In genomic region chr7:114953724-114954123, GRCh38 we compare ENCODE assay signal across 2 cellular contexts.
TF ChIP-seq lines count a peak whose summit lies in the region.

No MANE protein-coding gene starts in this region.

TF ChIP-seq in SK-N-SH, 30 proteins besides CTCF, POLR2A, EP300 and RAD21:
- TF ChIP-seq PBX3 (IDR thresholded peaks at IDR 0.05) = no peak
- no peak for TF ChIP-seq IRF3 (IDR thresholded peaks at IDR 0.05; ENCODE audit: low read depth, low read length)
- TF ChIP-seq MXI1 (IDR thresholded peaks at IDR 0.05; ENCODE audit: low read depth, low read length) = no peak
- no peak for TF ChIP-seq RCOR1 (IDR thresholded peaks at IDR 0.05; ENCODE audit: low read length)
- TF ChIP-seq RXRA (IDR thresholded peaks at IDR 0.05; ENCODE audit: borderline replicate concordance, low read depth) = no peak
- TF ChIP-seq USF2 (IDR thresholded peaks at IDR 0.05; ENCODE audit: borderline replicate concordance, low read depth, low read length) = no peak
- no peak for TF ChIP-seq ZBTB33 (IDR thresholded peaks at IDR 0.05; ENCODE audit: borderline replicate concordance, low read depth)
- no peak for TF ChIP-seq NFIC (IDR thresholded peaks at IDR 0.05; ENCODE audit: borderline replicate concordance)
- no peak for TF ChIP-seq USF1 (IDR thresholded peaks at IDR 0.05; ENCODE audit: borderline replicate concordance, low read depth)
- TF ChIP-seq FOXM1 (IDR thresholded peaks at IDR 0.05; ENCODE audit: low read depth) = no peak
- no peak for TF ChIP-seq JUND (IDR thresholded peaks at IDR 0.05)
- no peak for TF ChIP-seq TAF1 (IDR thresholded peaks at IDR 0.05; ENCODE audit: borderline replicate concordance, low read depth, low read length)
- TF ChIP-seq EZH2phosphoT487 (IDR thresholded peaks at IDR 0.05; ENCODE audit: borderline replicate concordance, low read depth) = no peak
- no peak for TF ChIP-seq TCF12 (IDR thresholded peaks at IDR 0.05)
- TF ChIP-seq GATA2 (CRISPR knock-in tag; IDR thresholded peaks at IDR 0.05) = no peak
- no peak for TF ChIP-seq NRF1 (IDR thresholded peaks at IDR 0.05; ENCODE audit: low read depth, low read length)
- no peak for TF ChIP-seq YY1 (IDR thresholded peaks at IDR 0.05; ENCODE audit: low read depth)
- TF ChIP-seq REST (IDR thresholded peaks at IDR 0.05; ENCODE audit: low read depth, low read length) = no peak
- TF ChIP-seq SMC3 (IDR thresholded peaks at IDR 0.05; ENCODE audit: low read depth, low read length) = no peak
- TF ChIP-seq GABPA (IDR thresholded peaks at IDR 0.05; ENCODE audit: low read depth) = no peak

TF ChIP-seq in SK-N-SH treated with all-trans-retinoic acid at 6 μM for 48 hours, 23 proteins besides CTCF, POLR2A, EP300 and RAD21 (continued from another document):
- TF ChIP-seq CREB5 (CRISPR knock-in tag; IDR thresholded peaks at IDR 0.05; ENCODE audit: low read depth) (no peak), ZNF70 (CRISPR knock-in tag; IDR thresholded peaks at IDR 0.05) (no peak), PPARA (CRISPR knock-in tag; IDR thresholded peaks at IDR 0.05; ENCODE audit: borderline replicate concordance) (no peak), CSDC2 (CRISPR knock-in tag; IDR thresholded peaks at IDR 0.05) (no peak), RARB (CRISPR knock-in tag; IDR thresholded peaks at IDR 0.05) (no peak), PATZ1 (CRISPR knock-in tag; IDR thresholded peaks at IDR 0.05; ENCODE audit: borderline replicate concordance) (no peak), ZC3H10 (CRISPR knock-in tag; IDR thresholded peaks at IDR 0.05) (no peak), ZFP30 (CRISPR knock-in tag; IDR thresholded peaks at IDR 0.05) (no peak), GLIS3 (CRISPR knock-in tag; IDR thresholded peaks at IDR 0.05) (no peak), ZNF8 (CRISPR knock-in tag; IDR thresholded peaks at IDR 0.05) (no peak), OSR1 (CRISPR knock-in tag; IDR thresholded peaks at IDR 0.05) (no peak), ARNTL (CRISPR knock-in tag; IDR thresholded peaks at IDR 0.05; ENCODE audit: borderline replicate concordance, low read depth) (no peak), ISL1 (CRISPR knock-in tag; IDR thresholded peaks at IDR 0.05) (no peak), BACH2 (CRISPR knock-in tag; IDR thresholded peaks at IDR 0.05; ENCODE audit: borderline replicate concordance) (no peak)
TF ChIP-seq in SK-N-SH treated with all-trans-retinoic acid at 6 μM for 48 hours: peak in this region for 0.
